In the genomic region with DNA sequence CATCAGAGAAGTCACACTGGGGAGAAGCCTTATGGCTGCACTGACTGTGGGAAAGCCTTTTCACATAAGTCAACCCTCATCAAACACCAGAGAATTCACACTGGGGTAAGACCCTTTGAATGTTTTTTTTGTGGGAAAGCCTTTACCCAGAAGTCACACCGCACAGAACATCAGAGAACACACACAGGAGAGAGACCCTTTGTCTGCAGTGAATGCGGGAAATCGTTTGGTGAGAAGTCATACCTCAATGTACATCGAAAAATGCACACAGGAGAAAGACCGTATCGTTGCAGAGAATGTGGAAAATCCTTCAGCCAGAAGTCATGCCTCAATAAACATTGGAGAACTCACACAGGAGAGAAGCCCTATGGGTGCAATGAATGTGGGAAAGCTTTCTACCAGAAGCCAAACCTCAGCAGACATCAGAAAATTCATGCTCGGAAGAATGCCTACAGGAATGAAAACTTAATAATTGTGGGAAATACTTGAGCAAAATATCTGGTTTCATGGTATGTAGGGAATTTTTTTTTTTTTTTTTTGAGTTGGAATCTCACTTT, we compare ENCODE assay signal across 20 cellular contexts. TPM values are rescaled to one million over a fixed set of nuclear protein-coding genes. Genes with fewer than 3 reads are reported as not detected.
A peak's percentile ranks its signal among the peaks of the same experiment; 100 is the strongest.
DNase-seq lines count a peak whose midpoint lies in the region; ATAC-seq, FAIRE-seq and TF ChIP-seq lines count a peak whose summit lies in the region.
"Had no signal": no experiment of that assay in that cellular context is flagged by ENCODE, and none has a peak within 500 bp of the region (broad histone marks: within the 10 kb centered on the region; RNA-seq: fewer than 3 reads in every experiment).

No MANE protein-coding gene starts in this region.

- H3K27ac ChIP-seq in astrocyte (ENCODE audit: low read depth, low read length): no peak overlapping the region
- H3K27ac ChIP-seq: 22Rv1, RWPE1, SJSA1 had no signal

- H3K4me2 ChIP-seq in astrocyte (ENCODE audit: low read length): no peak overlapping the region

- peaks cover 73% of the 10 kb centered on the region for H3K9me3 Mint-ChIP-seq in astrocyte (ENCODE audit: unreplicated experiment)
- H3K9me3 Mint-ChIP-seq in stimulated activated naive B cell treated with anti-CD40 and anti-IgM and Interleukin-4, amounts not matched to agents 10 μg/mL and 1 μg/mL and 100 μg/mL, for 72 hours: peaks cover 33 to 40% of the 10 kb centered on the region in 2 donors

- H3K79me2 ChIP-seq in astrocyte (ENCODE audit: insufficient read depth, low read length): no peaks in the 10 kb centered on the region

- TF ChIP-seq CTCF in astrocyte (IDR thresholded peaks at IDR 0.05; ENCODE audit: insufficient read depth, low read depth, low read length): no peak
- TF ChIP-seq CTCF in fibroblast of pulmonary artery (IDR thresholded peaks at IDR 0.05; ENCODE audit: low read length, missing control alignments): no peak

- no peak overlapping the region for H2AFZ ChIP-seq in astrocyte (ENCODE audit: low read depth, low read length)

- no peaks in the 10 kb centered on the region for H3K4me1 Mint-ChIP-seq in astrocyte (ENCODE audit: low read depth, unreplicated experiment)
- no peaks in the 10 kb centered on the region for H3K4me1 Mint-ChIP-seq in stimulated activated naive B cell treated with anti-CD40 and anti-IgM and Interleukin-4, amounts not matched to agents 10 μg/mL and 1 μg/mL and 100 μg/mL, for 72 hours

- no peak overlapping the region for H3K4me3 Mint-ChIP-seq in astrocyte (ENCODE audit: unreplicated experiment)
- no peak overlapping the region for H3K4me3 Mint-ChIP-seq in stimulated activated naive B cell treated with anti-CD40 and anti-IgM and Interleukin-4, amounts not matched to agents 10 μg/mL and 1 μg/mL and 100 μg/mL, for 72 hours

- H3K4me3 ChIP-seq in astrocyte (ENCODE audit: insufficient read depth, low read depth, low read length): no peak overlapping the region
- no peak overlapping the region for H3K4me3 ChIP-seq in fibroblast of pulmonary artery (replicated peaks; ENCODE audit: low read depth, low read length)
- H3K4me3 ChIP-seq: SJSA1 had no signal

- H3K36me3 ChIP-seq in astrocyte (ENCODE audit: insufficient read depth, low read length): peaks cover 24% of the 10 kb centered on the region
- H3K36me3 ChIP-seq: SJSA1 had no signal

- H3K9ac ChIP-seq in astrocyte (ENCODE audit: low read length): no peak overlapping the region

- no peak for FAIRE-seq in astrocyte (lab: Jason Lieb, UNC)
- FAIRE-seq: G401.6, GM12892 had no signal

- H3K27me3 ChIP-seq in astrocyte (ENCODE audit: insufficient read depth, low read length): no peaks in the 10 kb centered on the region
- H3K27me3 ChIP-seq: SJSA1 had no signal

- peak overlapping the region; percentile 18 for H3K27ac Mint-ChIP-seq in astrocyte (ENCODE audit: unreplicated experiment)
- peak overlapping the region; percentile 17 for H3K27ac Mint-ChIP-seq in stimulated activated naive B cell treated with anti-CD40 and anti-IgM and Interleukin-4, amounts not matched to agents 10 μg/mL and 1 μg/mL and 100 μg/mL, for 72 hours

- DNase-seq in NCI-H2227 (lab: John Stamatoyannopoulos, UW; ENCODE audit: unreplicated experiment) (peak; percentile 38), NCI-H2227 treated with DMSO at 0.1 percent for 48 hours (lab: John Stamatoyannopoulos, UW) (no peak), astrocyte (ENCODE audit: low read depth) (peak; percentile 26), fibroblast of pulmonary artery (ENCODE audit: low read depth) (peak; percentile 7), ureter (ENCODE audit: low spot score) (no peak), AG20443 (ENCODE audit: low spot score) (no peak)
- no peak for DNase-seq in stimulated activated naive B cell treated with anti-CD40 and anti-IgM and Interleukin-4, amounts not matched to agents 10 μg/mL and 1 μg/mL and 100 μg/mL, for 72 hours
- DNase-seq: C1 segment of cervical spinal cord, COR-L47, DMS53, NCI-H1436 treated with DMSO at 0.1 percent for 48 hours, NCI-H345, NCI-H526 treated with DMSO at 0.1 percent for 48 hours had no signal

- H3K27me3 Mint-ChIP-seq in astrocyte (ENCODE audit: low read depth, unreplicated experiment): no peaks in the 10 kb centered on the region
- H3K27me3 Mint-ChIP-seq in stimulated activated naive B cell treated with anti-CD40 and anti-IgM and Interleukin-4, amounts not matched to agents 10 μg/mL and 1 μg/mL and 100 μg/mL, for 72 hours: no peaks in the 10 kb centered on the region

- H3K4me1 ChIP-seq in astrocyte (ENCODE audit: insufficient read depth, low read length): no peaks in the 10 kb centered on the region
- H3K4me1 ChIP-seq: SJSA1 had no signal

- peaks cover 57% of the 10 kb centered on the region for H3K36me3 Mint-ChIP-seq in astrocyte (ENCODE audit: low read depth, unreplicated experiment)
- H3K36me3 Mint-ChIP-seq in stimulated activated naive B cell treated with anti-CD40 and anti-IgM and Interleukin-4, amounts not matched to agents 10 μg/mL and 1 μg/mL and 100 μg/mL, for 72 hours: peaks cover 54 to 55% of the 10 kb centered on the region in 2 donors

- H4K20me1 ChIP-seq in astrocyte (ENCODE audit: insufficient read depth, low read length): no peaks in the 10 kb centered on the region

- ATAC-seq in stimulated activated naive B cell treated with anti-CD40 and anti-IgM and Interleukin-4, amounts not matched to agents 10 μg/mL and 1 μg/mL and 100 μg/mL, for 72 hours (replicated peaks): no peak
- no peak for ATAC-seq in HG03432 (IDR thresholded peaks at IDR 0.05; ENCODE audit: unreplicated experiment)

- peaks cover 26% of the 10 kb centered on the region for H3K9me3 ChIP-seq in astrocyte (ENCODE audit: insufficient read depth, low read depth, low read length)

RNA-seq across cellular contexts. Expression of gene ZNF793, which starts 30.7 kb away (rescaled TPM):
- total RNA-seq in astrocyte (8.5 and 9.8 TPM in 2 replicates), ureter (19.7 TPM)
- total RNA-seq: HT-29 had no signal

RNA-seq across cellular contexts. Expression of gene ZNF571, which starts 57.1 kb away (rescaled TPM):
- total RNA-seq in astrocyte (3.0 and 3.2 TPM in 2 replicates), ureter (7.1 TPM)

RNA-seq across cellular contexts. Expression of gene ZNF540, which starts 57.2 kb away (rescaled TPM):
- 0.66 and 0.77 TPM in 2 replicates for total RNA-seq in astrocyte
- 8.1 TPM for total RNA-seq in ureter

Comparison
In these comparisons a context has a peak if more than half of its experiments do, and no peak if none do; other contexts are left out.
1. DNase-seq: peak in NCI-H2227 (single experiment), astrocyte (single experiment) and fibroblast of pulmonary artery (single experiment); none in NCI-H2227 treated with DMSO at 0.1 percent for 48 hours (single experiment), stimulated activated naive B cell treated with anti-CD40 and anti-IgM and Interleukin-4, amounts not matched to agents 10 μg/mL and 1 μg/mL and 100 μg/mL, for 72 hours (single experiment), ureter (single experiment) and AG20443 (single experiment).